ENCODE assay signal across 8 cellular contexts in genomic region chr2:201184248-201184647, GRCh38. TPM values are rescaled to one million over a fixed set of nuclear protein-coding genes. Genes with fewer than 3 reads are reported as not detected.
DNase-seq lines count a peak whose midpoint lies in the region; ATAC-seq, FAIRE-seq and TF ChIP-seq lines count a peak whose summit lies in the region.
"Not testable (repeated sequence)": the region's sequence is repeated elsewhere in the genome, so short reads cannot be mapped to it uniquely, and the experiment has no call there.

No MANE protein-coding gene starts in this region.

- in situ Hi-C loops in HepG2 (cut with HindIII; ENCODE audit: extremely low pct_ligation_motif_present, low pct_unique_long_range_greater_than_20kb): loop anchor here (5.0 kb wide), 1 partner anchor 48 kb away; no protein-coding TSS in a partner anchor

- not testable (repeated sequence) for TF ChIP-seq EP300 in HepG2 (IDR thresholded peaks at IDR 0.05; ENCODE audit: low read depth in 2 of 2, low read length in 2 of 2); HepG2 (CRISPR knock-in tag; IDR thresholded peaks at IDR 0.05; ENCODE audit: borderline replicate concordance)

- not testable (repeated sequence) for TF ChIP-seq POLR2A in HepG2 (IDR thresholded peaks at IDR 0.05; ENCODE audit: insufficient read depth in 1 of 2, low read depth in 2 of 2, low read length in 2 of 2)

- CTCF ChIA-PET in CD8-positive, alpha-beta T cell (lab: Charles Lee): interaction anchor here (2.4 to 4.3 kb wide), 3 partner anchors 9 to 180 kb away, joined by 17 to 147 read pairs (median 42); no protein-coding TSS in a partner anchor
- CTCF ChIA-PET in activated CD4-positive, alpha-beta memory T cell treated with anti-CD3 and anti-CD28 coated beads, Interleukin-2, amount 10 ng/mL, durations not matched to agents 7 days and 5 days (lab: Charles Lee): interaction anchor here (1.1 to 4.4 kb wide), 4 partner anchors 11 to 267 kb away, joined by 3 to 317 read pairs (median 32); partner anchors contain the start of genes STRADB and TRAK2
- CTCF ChIA-PET in HepG2 (lab: Yijun Ruan, JAX; ENCODE audit: low intra/inter-chr PET ratio, low total read pairs): interaction anchor here (4.5 kb wide), 1 partner anchor 48 kb away, joined by 45 read pairs; no protein-coding TSS in a partner anchor

- H3K36me3 Mint-ChIP-seq in CD8-positive, alpha-beta T cell: peaks cover 40% of the 10 kb centered on the region
- H3K36me3 Mint-ChIP-seq in activated CD4-positive, alpha-beta memory T cell treated with anti-CD3 and anti-CD28 coated beads, Interleukin-2, amount 10 ng/mL, durations not matched to agents 7 days and 5 days (ENCODE audit: low read depth): peaks cover 57% of the 10 kb centered on the region

- peaks cover 53% of the 10 kb centered on the region for H3K4me1 Mint-ChIP-seq in CD8-positive, alpha-beta T cell (ENCODE audit: low read depth)
- H3K4me1 Mint-ChIP-seq in activated CD4-positive, alpha-beta memory T cell treated with anti-CD3 and anti-CD28 coated beads, Interleukin-2, amount 10 ng/mL, durations not matched to agents 7 days and 5 days: peaks cover 64% of the 10 kb centered on the region

- intact Hi-C loops in CD8-positive, alpha-beta T cell (cut with DNase I, micrococcal nuclease): loop anchor here (1.0 to 5.0 kb wide), 2 partner anchors 48 to 268 kb away; partner anchors contain the start of genes STRADB (in 1 of the 2) and TRAK2 (in 1 of the 2)
- intact Hi-C loops in HepG2 (cut with micrococcal nuclease; ENCODE audit: unreplicated experiment): not testable (repeated sequence)

- TF ChIP-seq CTCF in CD8-positive, alpha-beta T cell (IDR thresholded peaks at IDR 0.05); epithelial cell of esophagus (IDR thresholded peaks at IDR 0.05; ENCODE audit: insufficient read depth, low read depth, low read length, missing control alignments); HepG2 (CRISPR knock-in tag; IDR thresholded peaks at IDR 0.05); parathyroid adenoma (IDR thresholded peaks at IDR 0.05): not testable (repeated sequence)

- H3K27ac ChIP-seq in CD8-positive, alpha-beta T cell (ENCODE audit: low read depth, low read length): peak overlapping the region; percentile 19
- not testable (repeated sequence) for H3K27ac ChIP-seq in Karpas-422 (ENCODE audit: low read length); HepG2 (ENCODE audit: extremely low read length, insufficient read depth, low read length); parathyroid adenoma
- peak overlapping the region; percentile 11 for H3K27ac ChIP-seq in thymus (ENCODE audit: low read depth)

- POLR2A ChIA-PET in CD8-positive, alpha-beta T cell (lab: Charles Lee): interaction anchor here (1.4 to 2.8 kb wide), 3 partner anchors 10 to 49 kb away, joined by 4 to 37 read pairs (median 8); no protein-coding TSS in a partner anchor
- POLR2A ChIA-PET in activated CD4-positive, alpha-beta memory T cell treated with anti-CD3 and anti-CD28 coated beads, Interleukin-2, amount 10 ng/mL, durations not matched to agents 7 days and 5 days (lab: Charles Lee): interaction anchor here (1.1 to 5.5 kb wide), 8 partner anchors 10 to 86 kb away, joined by 4 to 160 read pairs (median 26); partner anchors contain the start of genes CASP8 and CFLAR
- POLR2A ChIA-PET in HepG2 (lab: Yijun Ruan, JAX): interaction anchor here (1.3 to 3.3 kb wide), 2 partner anchors 49 to 255 kb away, joined by 3 to 138 read pairs; no protein-coding TSS in a partner anchor

- H3K27me3 Mint-ChIP-seq in CD8-positive, alpha-beta T cell (ENCODE audit: low read depth); activated CD4-positive, alpha-beta memory T cell treated with anti-CD3 and anti-CD28 coated beads, Interleukin-2, amount 10 ng/mL, durations not matched to agents 7 days and 5 days: not testable (repeated sequence)

- H3K4me1 ChIP-seq in CD8-positive, alpha-beta T cell (ENCODE audit: insufficient read depth, low read length): peaks cover 39% of the 10 kb centered on the region
- H3K4me1 ChIP-seq in Karpas-422 (ENCODE audit: low read length) (peaks cover 22% of the 10 kb centered on the region), HepG2 (ENCODE audit: insufficient read depth, low read length) (peaks cover 73% of the 10 kb centered on the region)
- H3K4me1 ChIP-seq in adipocyte (ENCODE audit: control insufficient read depth, insufficient read depth, low read length); parathyroid adenoma; thymus (ENCODE audit: control insufficient read depth, insufficient read depth, low read length): not testable (repeated sequence)

- H2AFZ ChIP-seq in Karpas-422 (ENCODE audit: low read length); HepG2 (ENCODE audit: low read length); parathyroid adenoma: not testable (repeated sequence)

- TF ChIP-seq RAD21 in HepG2 (CRISPR knock-in tag; IDR thresholded peaks at IDR 0.05): not testable (repeated sequence)

- not testable (repeated sequence) for DNase-seq in CD8-positive, alpha-beta T cell; activated CD4-positive, alpha-beta memory T cell treated with anti-CD3 and anti-CD28 coated beads, Interleukin-2, amount 10 ng/mL, durations not matched to agents 7 days and 5 days; adipocyte (ENCODE audit: low read depth); epithelial cell of esophagus (ENCODE audit: low read depth); HepG2 (ENCODE audit: low spot score)
- DNase-seq in Karpas-422: peak; percentile 34

- not testable (repeated sequence) for H3K9me3 Mint-ChIP-seq in CD8-positive, alpha-beta T cell; activated CD4-positive, alpha-beta memory T cell treated with anti-CD3 and anti-CD28 coated beads, Interleukin-2, amount 10 ng/mL, durations not matched to agents 7 days and 5 days

- FAIRE-seq in HepG2 (lab: Jason Lieb, UNC): not testable (repeated sequence)

- not testable (repeated sequence) for H3K9me2 ChIP-seq in Karpas-422 (replicated peaks; ENCODE audit: insufficient read depth, low read length)

- H3K27ac Mint-ChIP-seq in CD8-positive, alpha-beta T cell: peak overlapping the region; percentile 90
- peak overlapping the region; percentile 82 for H3K27ac Mint-ChIP-seq in activated CD4-positive, alpha-beta memory T cell treated with anti-CD3 and anti-CD28 coated beads, Interleukin-2, amount 10 ng/mL, durations not matched to agents 7 days and 5 days

- H3K9me3 ChIP-seq in CD8-positive, alpha-beta T cell (ENCODE audit: low read length); Karpas-422 (ENCODE audit: low read length); adipocyte (ENCODE audit: control insufficient read depth, low read length); HepG2 (ENCODE audit: low read length); parathyroid adenoma (ENCODE audit: control insufficient read depth, low read length); thymus (ENCODE audit: control insufficient read depth): not testable (repeated sequence)

- H3K36me3 ChIP-seq in CD8-positive, alpha-beta T cell (ENCODE audit: insufficient read depth, low read length); Karpas-422 (ENCODE audit: insufficient read depth, low read length); adipocyte (ENCODE audit: control insufficient read depth, insufficient read depth, low read length, severe bottlenecking); parathyroid adenoma (ENCODE audit: control insufficient read depth, insufficient read depth, low read length); thymus (ENCODE audit: control insufficient read depth, insufficient read depth): not testable (repeated sequence)
- H3K36me3 ChIP-seq in HepG2 (replicated peaks in 1 of 2; ENCODE audit: control insufficient read depth in 1 of 2, insufficient read depth in 2 of 2, low read length in 2 of 2): peaks cover 11 to 32% of the 10 kb centered on the region in 2 experiments

- not testable (repeated sequence) for BruUV-seq in HepG2 (replicated peaks; lab: Mats Ljungman, UMichigan)

- not testable (repeated sequence) for H3K27me3 ChIP-seq in CD8-positive, alpha-beta T cell (ENCODE audit: insufficient read depth, low read length); Karpas-422 (ENCODE audit: low read length); adipocyte (replicated peaks; ENCODE audit: control insufficient read depth, insufficient read depth, low read length); HepG2 (ENCODE audit: control insufficient read depth in 1 of 2, insufficient read depth in 2 of 2, low read length in 2 of 2); parathyroid adenoma (ENCODE audit: control insufficient read depth, insufficient read depth, low read length); thymus (ENCODE audit: control insufficient read depth, insufficient read depth)

- not testable (repeated sequence) for ATAC-seq in CD8-positive, alpha-beta T cell; HepG2

- not testable (repeated sequence) for H3K9ac ChIP-seq in Karpas-422 (ENCODE audit: low read length); adipocyte (ENCODE audit: low read length); parathyroid adenoma
- peak overlapping the region; percentile 88 for H3K9ac ChIP-seq in HepG2 (ENCODE audit: insufficient read depth, low read depth, low read length)

- H3K4me3 Mint-ChIP-seq in CD8-positive, alpha-beta T cell: peak overlapping the region; percentile 94
- H3K4me3 Mint-ChIP-seq in activated CD4-positive, alpha-beta memory T cell treated with anti-CD3 and anti-CD28 coated beads, Interleukin-2, amount 10 ng/mL, durations not matched to agents 7 days and 5 days: peak overlapping the region; percentile 98

- H4K20me1 ChIP-seq in Karpas-422 (ENCODE audit: insufficient read depth, low read depth, low read length); HepG2 (ENCODE audit: insufficient read depth, low read length): not testable (repeated sequence)

- peak overlapping the region; percentile 57 for H3K4me3 ChIP-seq in CD8-positive, alpha-beta T cell (ENCODE audit: low read depth, low read length)
- H3K4me3 ChIP-seq in Karpas-422 (ENCODE audit: low read length): not testable (repeated sequence)
- peak overlapping the region; percentile 83 for H3K4me3 ChIP-seq in adipocyte (ENCODE audit: low read length)
- peak overlapping the region; percentile 70 for H3K4me3 ChIP-seq in epithelial cell of esophagus (ENCODE audit: low read length)
- H3K4me3 ChIP-seq in HepG2 (replicated peaks in 1 of 3; ENCODE audit: insufficient read depth in 1 of 3, low read depth in 2 of 3, low read length in 3 of 3): peak overlapping the region; percentile 68 to 95 (median 74)
- peak overlapping the region; percentile 50 for H3K4me3 ChIP-seq in parathyroid adenoma (ENCODE audit: low read depth, low read length)
- H3K4me3 ChIP-seq in thymus (ENCODE audit: low read length): peak overlapping the region; percentile 75

- peak overlapping the region; percentile 55 for H3K4me2 ChIP-seq in Karpas-422 (ENCODE audit: low read depth, low read length, poor library complexity, severe bottlenecking)
- H3K4me2 ChIP-seq in HepG2 (ENCODE audit: low read depth, low read length): peak overlapping the region; percentile 75
- H3K4me2 ChIP-seq in parathyroid adenoma (ENCODE audit: low read length): peak overlapping the region; percentile 62

- not testable (repeated sequence) for H3K79me2 ChIP-seq in Karpas-422 (ENCODE audit: low read length); parathyroid adenoma
- peaks cover 54% of the 10 kb centered on the region for H3K79me2 ChIP-seq in HepG2 (ENCODE audit: insufficient read depth, low read length)

- 65% methylated on average over 6 of the region's 6 CpGs for WGBS in HepG2 (ENCODE audit: low lambda C conversion rate)
- WGBS in thymus: 15% methylated on average over 6 of the region's 6 CpGs

RNA-seq across cellular contexts. Expression of gene CASP10, which starts 1.3 kb away (rescaled TPM):
- total RNA-seq in CD8-positive, alpha-beta T cell: 10 to 100 TPM in 1 of 2 experiments, 1 to 10 TPM in 1; 9.8 to 10.4 TPM
- total RNA-seq in Karpas-422 (2014; rRNA removed; shearing (Covaris generic); ENCODE audit: low replicate concordance): 0.48 and 5.2 TPM in 2 replicates
- total RNA-seq in activated CD4-positive, alpha-beta memory T cell treated with anti-CD3 and anti-CD28 coated beads, Interleukin-2, amount 10 ng/mL, durations not matched to agents 7 days and 5 days: 10 to 100 TPM; 47.8 to 51.3 TPM
- 22.2 and 31.1 TPM in 2 replicates for total RNA-seq in HepG2 (2016; rRNA removed; fragmentation: Illumina TruSeq; extraction: Trizol)
- 1.6 and 2.2 TPM in 2 replicates for total RNA-seq in HepG2 (2016; cell fraction: cytosol; rRNA removed; fragmentation: Illumina TruSeq; extraction: Trizol; ENCODE audit: low read depth)
- total RNA-seq in HepG2 (2016; cell fraction: insoluble cytoplasmic fraction; rRNA removed; fragmentation: Illumina TruSeq; extraction: Trizol): 22.9 and 30.3 TPM in 2 replicates
- total RNA-seq in HepG2 (2016; cell fraction: membrane; rRNA removed; fragmentation: Illumina TruSeq; extraction: Trizol): 6.6 and 8.3 TPM in 2 replicates
- 26.9 and 27.1 TPM in 2 replicates for total RNA-seq in HepG2 (2016; cell fraction: nucleus; rRNA removed; fragmentation: Illumina TruSeq; extraction: Trizol)
- polyA plus RNA-seq in HepG2 (2011; rRNA removed): 23.8 and 25.1 TPM in 2 replicates
- 12.7 and 16.6 TPM in 2 replicates for polyA plus RNA-seq in HepG2 (2011; cell fraction: cytosol; rRNA removed)
- 24.5 and 34.7 TPM in 2 replicates for polyA plus RNA-seq in HepG2 (2011; cell fraction: nucleus; rRNA removed)
- 11.2 and 17.0 TPM in 2 replicates for polyA plus RNA-seq in HepG2 (2012)
- polyA plus RNA-seq in HepG2 (2016; cell fraction: cytosol; fragmentation: Illumina TruSeq; extraction: Trizol; ENCODE audit: low read depth): 0.84 and 1.2 TPM in 2 replicates
- polyA plus RNA-seq in HepG2 (2016; cell fraction: insoluble cytoplasmic fraction; fragmentation: Illumina TruSeq; extraction: Trizol; ENCODE audit: low read depth): 14.4 and 15.3 TPM in 2 replicates
- 1.9 and 2.2 TPM in 2 replicates for polyA plus RNA-seq in HepG2 (2016; cell fraction: membrane; fragmentation: Illumina TruSeq; extraction: Trizol; ENCODE audit: low read depth)
- 20.1 and 22.5 TPM in 2 replicates for polyA plus RNA-seq in HepG2 (2016; cell fraction: nucleus; fragmentation: Illumina TruSeq; extraction: Trizol; ENCODE audit: insufficient read depth, low read depth)
- polyA minus RNA-seq in HepG2 (2011; rRNA and poly(A)+ RNA removed; ENCODE audit: low replicate concordance): 7.9 and 31.1 TPM in 2 replicates
- 14.6 and 20.1 TPM in 2 replicates for polyA minus RNA-seq in HepG2 (2011; cell fraction: cytosol; rRNA and poly(A)+ RNA removed)
- 47.4 and 79.1 TPM in 2 replicates for polyA minus RNA-seq in HepG2 (2011; cell fraction: nucleus; rRNA and poly(A)+ RNA removed)
- polyA plus RNA-seq in thymus: 7.7 TPM
